In genomic region chr4:111268769-111269414, GRCh38 we compare ENCODE assay signal across 11 cellular contexts.
DNase-seq lines count a peak whose midpoint lies in the region; ATAC-seq and TF ChIP-seq lines count a peak whose summit lies in the region.
"Had no signal": no experiment of that assay in that cellular context is flagged by ENCODE, and none has a peak within 500 bp of the region (broad histone marks: within the 10 kb centered on the region; RNA-seq: fewer than 3 reads in every experiment).

No MANE protein-coding gene starts in this region.

- no peak for DNase-seq in gastrocnemius medialis
- DNase-seq in activated CD8-positive, alpha-beta memory T cell treated with anti-CD3 and anti-CD28 coated beads for 24 hours, result no peak
- no peak for DNase-seq in activated CD4-positive, alpha-beta T cell treated with anti-CD3 and anti-CD28 coated beads for 4 hours
- no peak for DNase-seq in CD1c-positive myeloid dendritic cell (ENCODE audit: extremely low spot score)
- no peak for DNase-seq in HAP-1 (ENCODE audit: low spot score in 2 of 2)
- DNase-seq: body of pancreas; stimulated activated naive CD4-positive, alpha-beta T cell; WERI-Rb-1 had no signal

- H4K20me1 ChIP-seq in OCI-LY3 (ENCODE audit: insufficient read depth, low read length), result no peaks in the 10 kb centered on the region

- H3K36me3 ChIP-seq in OCI-LY3 (replicated peaks; ENCODE audit: low read depth, low read length) (no peaks in the 10 kb centered on the region), gastrocnemius medialis (no peaks in the 10 kb centered on the region), HAP-1 (replicated peaks) (no peaks in the 10 kb centered on the region)
- H3K36me3 ChIP-seq: WERI-Rb-1 had no signal

- H3K9ac ChIP-seq in OCI-LY3 (ENCODE audit: low read length), result no peak overlapping the region

- H3K79me2 ChIP-seq in OCI-LY3 (ENCODE audit: low read length), result no peaks in the 10 kb centered on the region

- H2AFZ ChIP-seq in OCI-LY3 (ENCODE audit: low read depth, low read length), result 0 out of 2 replicates have a peak overlapping the region, but pooled peaks have one; percentile 4

- H3K4me1 ChIP-seq in OCI-LY3 (ENCODE audit: low read length) (peaks cover 40% of the 10 kb centered on the region), gastrocnemius medialis (peaks cover 16 to 19% of the 10 kb centered on the region in 2 donors), HAP-1 (no peaks in the 10 kb centered on the region)
- H3K4me1 ChIP-seq: body of pancreas had no signal

- TF ChIP-seq CTCF in OCI-LY3 (IDR thresholded peaks at IDR 0.05; ENCODE audit: low read depth, low read length), result no peak
- no peak for TF ChIP-seq CTCF in gastrocnemius medialis (IDR thresholded peaks at IDR 0.05 in 4 of 5, conservative IDR thresholded peaks at IDR 0.05 in 1 of 5)

- H3K4me2 ChIP-seq in OCI-LY3 (ENCODE audit: low read length), result peak overlapping the region; percentile 68

- intact Hi-C loops in gastrocnemius medialis (cut with DNase I; ENCODE audit: low total_unique reads), result no loop called here

- ATAC-seq in GM18508 (IDR thresholded peaks at IDR 0.05; ENCODE audit: insufficient read depth, unreplicated experiment), result peak; percentile 80
- peak; percentile 62 for ATAC-seq in HG02763 (IDR thresholded peaks at IDR 0.05; ENCODE audit: unreplicated experiment)
- peak; percentile 93 to 95 for ATAC-seq in gastrocnemius medialis
- ATAC-seq: body of pancreas had no signal

- H3K4me3 ChIP-seq in OCI-LY3 (ENCODE audit: low read length), result no peak overlapping the region
- H3K4me3 ChIP-seq in gastrocnemius medialis, result peak overlapping the region in 2 of 4 donors; percentile 25 to 44
- no peak overlapping the region for H3K4me3 ChIP-seq in HAP-1
- H3K4me3 ChIP-seq: body of pancreas had no signal

- H3K27ac ChIP-seq in OCI-LY3 (ENCODE audit: low read length) (no peak overlapping the region), gastrocnemius medialis (peak overlapping the region in 2 of 4 donors; percentile 37 to 48)
- H3K27ac ChIP-seq: body of pancreas, WERI-Rb-1 had no signal

- no peaks in the 10 kb centered on the region for H3K9me3 ChIP-seq in OCI-LY3 (ENCODE audit: insufficient read depth, low read length)
- H3K9me3 ChIP-seq in gastrocnemius medialis, result no peaks in the 10 kb centered on the region
- H3K9me3 ChIP-seq in HAP-1, result no peaks in the 10 kb centered on the region
- H3K9me3 ChIP-seq: body of pancreas had no signal

- in situ Hi-C loops in gastrocnemius medialis (cut with MboI; ENCODE audit: low sequenced_read_pairs in 4 of 4) (no loop called here), HAP-1 (cut with MboI; ENCODE audit: low sequenced_read_pairs) (no loop called here)

- no peak for TF ChIP-seq POLR2A in gastrocnemius medialis (IDR thresholded peaks at IDR 0.05)

- H3K27me3 ChIP-seq in OCI-LY3 (ENCODE audit: low read depth, low read length) (no peaks in the 10 kb centered on the region), gastrocnemius medialis (no peaks in the 10 kb centered on the region), HAP-1 (ENCODE audit: low read depth) (peaks cover 18% of the 10 kb centered on the region)
- H3K27me3 ChIP-seq: body of pancreas had no signal
